ENCODE assay signal across 1 cellular context in the genomic region with DNA sequence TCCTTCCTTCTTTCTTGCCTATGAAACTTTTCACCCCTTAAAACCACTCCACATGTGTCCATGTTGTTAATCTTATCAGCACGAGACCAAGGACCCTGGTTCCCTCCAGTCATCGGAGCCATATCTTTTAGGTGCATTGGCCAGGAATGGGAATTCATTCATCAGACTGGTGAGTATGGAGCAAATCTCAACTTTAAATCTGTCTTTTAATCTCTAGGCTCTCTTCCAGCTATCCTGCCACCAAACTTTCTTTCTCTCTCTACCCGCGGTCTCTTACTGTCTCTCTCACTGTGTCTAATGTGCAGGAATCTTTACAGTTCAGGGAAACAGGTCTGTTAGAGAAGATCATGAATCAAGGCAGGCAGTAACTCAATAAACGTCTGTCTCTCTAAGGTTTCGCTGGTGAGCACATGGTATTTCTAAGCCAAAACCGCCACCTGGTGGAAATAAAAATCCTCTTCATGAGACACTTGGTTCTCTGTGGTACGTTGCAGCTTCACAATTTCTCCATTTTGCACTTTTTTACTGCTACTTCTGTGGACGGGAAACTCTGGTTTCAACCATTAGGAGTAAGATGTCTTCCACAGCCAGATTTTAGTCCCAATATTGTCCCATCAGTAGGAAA.
TF ChIP-seq lines count a peak whose summit lies in the region.

No MANE protein-coding gene starts in this region.

TF ChIP-seq in HEK293, 187 proteins besides CTCF, POLR2A, EP300 and RAD21 (continued from another document):
- TF ChIP-seq ZNF184 (tag by site-specific recombination; IDR thresholded peaks at IDR 0.05) = no peak
- TF ChIP-seq ZNF660 (tag by site-specific recombination; IDR thresholded peaks at IDR 0.05) = peak; percentile 81
- no peak for TF ChIP-seq YY1 (tag by site-specific recombination; IDR thresholded peaks at IDR 0.05)
- TF ChIP-seq ZNF24 (tag by site-specific recombination; IDR thresholded peaks at IDR 0.05) = no peak
- TF ChIP-seq YY2 (tag by site-specific recombination; IDR thresholded peaks at IDR 0.05) = peak; percentile 36; the same call in 1 of the 2 replicates
- TF ChIP-seq KLF10 (tag by site-specific recombination; IDR thresholded peaks at IDR 0.05) = no peak
- TF ChIP-seq ZNF707 (tag by site-specific recombination; IDR thresholded peaks at IDR 0.05) = no peak
- no peak for TF ChIP-seq ZNF529 (tag by site-specific recombination; IDR thresholded peaks at IDR 0.05; ENCODE audit: insufficient replicate concordance)
- peak; percentile 98 for TF ChIP-seq ZNF654 (tag by site-specific recombination; IDR thresholded peaks at IDR 0.05; ENCODE audit: low read depth)
- TF ChIP-seq ZNF146 (tag by site-specific recombination; IDR thresholded peaks at IDR 0.05) = no peak
- no peak for TF ChIP-seq HOXC10 (CRISPR knock-in tag; IDR thresholded peaks at IDR 0.05)
- TF ChIP-seq ZNF221 (tag by site-specific recombination; IDR thresholded peaks at IDR 0.05; ENCODE audit: borderline replicate concordance) = no peak
- TF ChIP-seq BCL11A (tag by site-specific recombination; IDR thresholded peaks at IDR 0.05; ENCODE audit: low read depth) = no peak
- TF ChIP-seq, protein P1, sequence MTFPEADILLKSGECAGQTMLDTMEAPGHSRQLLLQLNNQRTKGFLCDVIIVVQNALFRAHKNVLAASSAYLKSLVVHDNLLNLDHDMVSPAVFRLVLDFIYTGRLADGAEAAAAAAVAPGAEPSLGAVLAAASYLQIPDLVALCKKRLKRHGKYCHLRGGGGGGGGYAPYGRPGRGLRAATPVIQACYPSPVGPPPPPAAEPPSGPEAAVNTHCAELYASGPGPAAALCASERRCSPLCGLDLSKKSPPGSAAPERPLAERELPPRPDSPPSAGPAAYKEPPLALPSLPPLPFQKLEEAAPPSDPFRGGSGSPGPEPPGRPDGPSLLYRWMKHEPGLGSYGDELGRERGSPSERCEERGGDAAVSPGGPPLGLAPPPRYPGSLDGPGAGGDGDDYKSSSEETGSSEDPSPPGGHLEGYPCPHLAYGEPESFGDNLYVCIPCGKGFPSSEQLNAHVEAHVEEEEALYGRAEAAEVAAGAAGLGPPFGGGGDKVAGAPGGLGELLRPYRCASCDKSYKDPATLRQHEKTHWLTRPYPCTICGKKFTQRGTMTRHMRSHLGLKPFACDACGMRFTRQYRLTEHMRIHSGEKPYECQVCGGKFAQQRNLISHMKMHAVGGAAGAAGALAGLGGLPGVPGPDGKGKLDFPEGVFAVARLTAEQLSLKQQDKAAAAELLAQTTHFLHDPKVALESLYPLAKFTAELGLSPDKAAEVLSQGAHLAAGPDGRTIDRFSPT (tag by site-specific recombination; IDR thresholded peaks at IDR 0.05) = no peak
- TF ChIP-seq, protein P2, sequence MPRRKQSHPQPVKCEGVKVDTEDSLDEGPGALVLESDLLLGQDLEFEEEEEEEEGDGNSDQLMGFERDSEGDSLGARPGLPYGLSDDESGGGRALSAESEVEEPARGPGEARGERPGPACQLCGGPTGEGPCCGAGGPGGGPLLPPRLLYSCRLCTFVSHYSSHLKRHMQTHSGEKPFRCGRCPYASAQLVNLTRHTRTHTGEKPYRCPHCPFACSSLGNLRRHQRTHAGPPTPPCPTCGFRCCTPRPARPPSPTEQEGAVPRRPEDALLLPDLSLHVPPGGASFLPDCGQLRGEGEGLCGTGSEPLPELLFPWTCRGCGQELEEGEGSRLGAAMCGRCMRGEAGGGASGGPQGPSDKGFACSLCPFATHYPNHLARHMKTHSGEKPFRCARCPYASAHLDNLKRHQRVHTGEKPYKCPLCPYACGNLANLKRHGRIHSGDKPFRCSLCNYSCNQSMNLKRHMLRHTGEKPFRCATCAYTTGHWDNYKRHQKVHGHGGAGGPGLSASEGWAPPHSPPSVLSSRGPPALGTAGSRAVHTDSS (tag by site-specific recombination; IDR thresholded peaks at IDR 0.05) = no peak
- TF ChIP-seq, protein P3, sequence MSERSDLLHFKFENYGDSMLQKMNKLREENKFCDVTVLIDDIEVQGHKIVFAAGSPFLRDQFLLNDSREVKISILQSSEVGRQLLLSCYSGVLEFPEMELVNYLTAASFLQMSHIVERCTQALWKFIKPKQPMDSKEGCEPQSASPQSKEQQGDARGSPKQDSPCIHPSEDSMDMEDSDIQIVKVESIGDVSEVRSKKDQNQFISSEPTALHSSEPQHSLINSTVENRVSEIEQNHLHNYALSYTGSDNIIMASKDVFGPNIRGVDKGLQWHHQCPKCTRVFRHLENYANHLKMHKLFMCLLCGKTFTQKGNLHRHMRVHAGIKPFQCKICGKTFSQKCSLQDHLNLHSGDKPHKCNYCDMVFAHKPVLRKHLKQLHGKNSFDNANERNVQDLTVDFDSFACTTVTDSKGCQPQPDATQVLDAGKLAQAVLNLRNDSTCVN (tag by site-specific recombination; optimal IDR thresholded peaks at IDR 0.05) = no peak
- no peak for TF ChIP-seq HOXD13 (CRISPR knock-in tag; IDR thresholded peaks at IDR 0.05; ENCODE audit: borderline replicate concordance)
- TF ChIP-seq ZNF426 (tag by site-specific recombination; IDR thresholded peaks at IDR 0.05) = no peak
- TF ChIP-seq ZNF341 (tag by site-specific recombination; IDR thresholded peaks at IDR 0.05; ENCODE audit: low read depth) = no peak
- TF ChIP-seq SALL2 (tag by site-specific recombination; IDR thresholded peaks at IDR 0.05; ENCODE audit: borderline replicate concordance) = no peak
- TF ChIP-seq ZNF23 (tag by site-specific recombination; IDR thresholded peaks at IDR 0.05; ENCODE audit: borderline replicate concordance) = no peak
- no peak for TF ChIP-seq ZNF621 (tag by site-specific recombination; IDR thresholded peaks at IDR 0.05)
- TF ChIP-seq ZNF664 (tag by site-specific recombination; IDR thresholded peaks at IDR 0.05) = 0 out of 2 replicates have a peak, but pooled peaks have one; percentile 19
- peak; percentile 56 for TF ChIP-seq ZBTB17 (tag by site-specific recombination; IDR thresholded peaks at IDR 0.05)
- 0 out of 2 replicates have a peak, but pooled peaks have one; percentile 41 for TF ChIP-seq ZNF350 (tag by site-specific recombination; IDR thresholded peaks at IDR 0.05)
- peak; percentile 45; the same call in 1 of the 2 replicates for TF ChIP-seq ZNF335 (tag by site-specific recombination; conservative IDR thresholded peaks at IDR 0.05)
- TF ChIP-seq, protein P4, sequence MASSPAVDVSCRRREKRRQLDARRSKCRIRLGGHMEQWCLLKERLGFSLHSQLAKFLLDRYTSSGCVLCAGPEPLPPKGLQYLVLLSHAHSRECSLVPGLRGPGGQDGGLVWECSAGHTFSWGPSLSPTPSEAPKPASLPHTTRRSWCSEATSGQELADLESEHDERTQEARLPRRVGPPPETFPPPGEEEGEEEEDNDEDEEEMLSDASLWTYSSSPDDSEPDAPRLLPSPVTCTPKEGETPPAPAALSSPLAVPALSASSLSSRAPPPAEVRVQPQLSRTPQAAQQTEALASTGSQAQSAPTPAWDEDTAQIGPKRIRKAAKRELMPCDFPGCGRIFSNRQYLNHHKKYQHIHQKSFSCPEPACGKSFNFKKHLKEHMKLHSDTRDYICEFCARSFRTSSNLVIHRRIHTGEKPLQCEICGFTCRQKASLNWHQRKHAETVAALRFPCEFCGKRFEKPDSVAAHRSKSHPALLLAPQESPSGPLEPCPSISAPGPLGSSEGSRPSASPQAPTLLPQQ (tag by site-specific recombination; IDR thresholded peaks at IDR 0.05) = peak; percentile 30
- TF ChIP-seq IKZF3 (tag by site-specific recombination; IDR thresholded peaks at IDR 0.05) = no peak
- no peak for TF ChIP-seq ZNF266 (tag by site-specific recombination; IDR thresholded peaks at IDR 0.05; ENCODE audit: low read depth)
- TF ChIP-seq ZNF112 (tag by site-specific recombination; IDR thresholded peaks at IDR 0.05) = no peak
- TF ChIP-seq ZNF19 (tag by site-specific recombination; IDR thresholded peaks at IDR 0.05; ENCODE audit: low read depth) = no peak
- TF ChIP-seq ZFP69B (tag by site-specific recombination; IDR thresholded peaks at IDR 0.05) = no peak
- peak; percentile 51; the same call in 1 of the 2 replicates for TF ChIP-seq ZNF391 (tag by site-specific recombination; IDR thresholded peaks at IDR 0.05; ENCODE audit: borderline replicate concordance, low read depth)
- peak; percentile 10; the same call in 1 of the 2 replicates for TF ChIP-seq ZNF555 (tag by site-specific recombination; conservative IDR thresholded peaks at IDR 0.05)
- TF ChIP-seq ZNF404 (tag by site-specific recombination; IDR thresholded peaks at IDR 0.05) = no peak
- TF ChIP-seq GLIS2 (tag by site-specific recombination; IDR thresholded peaks at IDR 0.05) = no peak
- TF ChIP-seq, protein P5, sequence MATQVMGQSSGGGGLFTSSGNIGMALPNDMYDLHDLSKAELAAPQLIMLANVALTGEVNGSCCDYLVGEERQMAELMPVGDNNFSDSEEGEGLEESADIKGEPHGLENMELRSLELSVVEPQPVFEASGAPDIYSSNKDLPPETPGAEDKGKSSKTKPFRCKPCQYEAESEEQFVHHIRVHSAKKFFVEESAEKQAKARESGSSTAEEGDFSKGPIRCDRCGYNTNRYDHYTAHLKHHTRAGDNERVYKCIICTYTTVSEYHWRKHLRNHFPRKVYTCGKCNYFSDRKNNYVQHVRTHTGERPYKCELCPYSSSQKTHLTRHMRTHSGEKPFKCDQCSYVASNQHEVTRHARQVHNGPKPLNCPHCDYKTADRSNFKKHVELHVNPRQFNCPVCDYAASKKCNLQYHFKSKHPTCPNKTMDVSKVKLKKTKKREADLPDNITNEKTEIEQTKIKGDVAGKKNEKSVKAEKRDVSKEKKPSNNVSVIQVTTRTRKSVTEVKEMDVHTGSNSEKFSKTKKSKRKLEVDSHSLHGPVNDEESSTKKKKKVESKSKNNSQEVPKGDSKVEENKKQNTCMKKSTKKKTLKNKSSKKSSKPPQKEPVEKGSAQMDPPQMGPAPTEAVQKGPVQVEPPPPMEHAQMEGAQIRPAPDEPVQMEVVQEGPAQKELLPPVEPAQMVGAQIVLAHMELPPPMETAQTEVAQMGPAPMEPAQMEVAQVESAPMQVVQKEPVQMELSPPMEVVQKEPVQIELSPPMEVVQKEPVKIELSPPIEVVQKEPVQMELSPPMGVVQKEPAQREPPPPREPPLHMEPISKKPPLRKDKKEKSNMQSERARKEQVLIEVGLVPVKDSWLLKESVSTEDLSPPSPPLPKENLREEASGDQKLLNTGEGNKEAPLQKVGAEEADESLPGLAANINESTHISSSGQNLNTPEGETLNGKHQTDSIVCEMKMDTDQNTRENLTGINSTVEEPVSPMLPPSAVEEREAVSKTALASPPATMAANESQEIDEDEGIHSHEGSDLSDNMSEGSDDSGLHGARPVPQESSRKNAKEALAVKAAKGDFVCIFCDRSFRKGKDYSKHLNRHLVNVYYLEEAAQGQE (tag by site-specific recombination; IDR thresholded peaks at IDR 0.05) = no peak
- no peak for TF ChIP-seq ZFHX2 (tag by site-specific recombination; conservative IDR thresholded peaks at IDR 0.05)
- no peak for TF ChIP-seq ZNF658 (tag by site-specific recombination; IDR thresholded peaks at IDR 0.05)
- TF ChIP-seq ZNF2 (tag by site-specific recombination; IDR thresholded peaks at IDR 0.05) = peak; percentile 82
- no peak; the same call in 1 of the 2 replicates for TF ChIP-seq ZSCAN30 (tag by site-specific recombination; IDR thresholded peaks at IDR 0.05)
- TF ChIP-seq ZNF596 (tag by site-specific recombination; IDR thresholded peaks at IDR 0.05) = no peak
- TF ChIP-seq ZNF214 (tag by site-specific recombination; IDR thresholded peaks at IDR 0.05; ENCODE audit: borderline replicate concordance) = no peak
- no peak for TF ChIP-seq ZNF174 (tag by site-specific recombination; IDR thresholded peaks at IDR 0.05)
